In the genomic region with DNA sequence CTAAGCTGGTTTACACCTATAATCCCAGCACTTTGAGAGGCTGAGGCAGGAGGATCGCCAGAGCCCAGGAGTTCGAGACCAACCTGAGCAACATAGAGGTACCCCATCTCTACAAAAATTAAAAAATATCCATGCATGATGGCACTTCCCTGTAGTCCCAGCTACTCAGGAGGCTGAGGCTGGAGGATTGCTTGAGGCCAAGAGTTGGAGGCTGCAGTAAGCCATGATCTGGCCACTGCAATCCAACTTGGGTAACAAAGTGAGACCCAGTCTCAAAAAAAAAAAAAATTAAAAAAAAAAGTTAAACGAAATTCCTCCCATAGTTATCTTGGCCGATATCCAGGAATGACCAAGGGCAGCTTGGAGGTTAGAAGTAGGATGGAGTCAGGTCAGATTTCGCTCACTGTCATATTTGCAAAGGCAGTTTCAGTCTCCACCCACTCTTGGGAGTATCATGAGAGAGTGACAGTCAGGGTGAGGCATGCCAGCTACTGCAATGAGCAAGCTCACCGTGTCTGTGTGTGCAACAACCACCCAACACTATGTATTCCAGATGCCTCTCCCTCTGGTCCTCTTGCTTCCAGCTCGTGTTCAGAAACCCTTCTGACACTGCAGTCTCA, we compare ENCODE assay signal across 21 cellular contexts. TPM values are rescaled to one million over a fixed set of nuclear protein-coding genes. Genes with fewer than 3 reads are reported as not detected.
A peak's percentile ranks its signal among the peaks of the same experiment; 100 is the strongest.
DNase-seq lines count a peak whose midpoint lies in the region; ATAC-seq, FAIRE-seq and TF ChIP-seq lines count a peak whose summit lies in the region.
"Had no signal": no experiment of that assay in that cellular context is flagged by ENCODE, and none has a peak within 500 bp of the region (broad histone marks: within the 10 kb centered on the region; RNA-seq: fewer than 3 reads in every experiment).

No MANE protein-coding gene starts in this region.

- peak overlapping the region in 1 of 2 experiments; percentile 61; a peak in 1 of 4 replicates for H3K9ac ChIP-seq in K562 (ENCODE audit: insufficient read depth in 1 of 2, low read depth in 2 of 2, low read length in 2 of 2)

- no peak overlapping the region for H3K4me3 Mint-ChIP-seq in MCF 10A (ENCODE audit: unreplicated experiment)
- H3K4me3 Mint-ChIP-seq: activated B cell treated with CpG ODN at 0.5 μM for 24 hours; activated CD8-positive, alpha-beta memory T cell treated with anti-CD3 and anti-CD28 coated beads, Interleukin-2, amount 10 ng/mL, durations not matched to agents 7 days and 5 days; GM23338; stimulated activated naive CD8-positive, alpha-beta T cell treated with anti-CD3 and anti-CD28 coated beads, Interleukin-15, Interleukin-2, amounts not matched to agents 100 ng/mL and 50 ng/mL, for 24 hours had no signal

- no peak for TF ChIP-seq EP300 in K562 (IDR thresholded peaks at IDR 0.05; ENCODE audit: low read length)

- peaks cover 4% of the 10 kb centered on the region for H3K36me3 Mint-ChIP-seq in MCF 10A (ENCODE audit: insufficient read depth, unreplicated experiment)
- H3K36me3 Mint-ChIP-seq: activated CD8-positive, alpha-beta memory T cell treated with anti-CD3 and anti-CD28 coated beads, Interleukin-2, amount 10 ng/mL, durations not matched to agents 7 days and 5 days had no signal

- ATAC-seq in HG03039 (IDR thresholded peaks at IDR 0.05; ENCODE audit: unreplicated experiment), result peak; percentile 56
- no peak; the same call in 2 of the 3 replicates for ATAC-seq in K562
- no peak for ATAC-seq in HG03439 (IDR thresholded peaks at IDR 0.05; ENCODE audit: unreplicated experiment)
- ATAC-seq: activated CD8-positive, alpha-beta memory T cell treated with anti-CD3 and anti-CD28 coated beads, Interleukin-2, amount 10 ng/mL, durations not matched to agents 7 days and 5 days; GM23338; right cardiac atrium had no signal

- TF ChIP-seq CTCF in MCF 10A (IDR thresholded peaks at IDR 0.05; ENCODE audit: unreplicated experiment) (no peak), breast epithelium (IDR thresholded peaks at IDR 0.05) (no peak), K562 (IDR thresholded peaks at IDR 0.05 in 2 of 3, conservative IDR thresholded peaks at IDR 0.05 in 1 of 3; ENCODE audit: insufficient read depth in 2 of 3, low read depth in 1 of 3, low read length in 3 of 3) (no peak), GM13976 (IDR thresholded peaks at IDR 0.05; ENCODE audit: borderline replicate concordance, control extremely low read depth, extremely low read depth, insufficient read depth, missing control alignments) (no peak)

- in situ Hi-C loops in K562 (cut with MboI), result no loop called here
- in situ Hi-C loops in GM13976 (cut with MboI; ENCODE audit: low sequenced_read_pairs, unreplicated experiment), result no loop called here

- TF ChIP-seq RAD21 in K562 (CRISPR knock-in tag; conservative IDR thresholded peaks at IDR 0.05 in 1 of 2, IDR thresholded peaks at IDR 0.05 in 1 of 2), result no peak

- peaks cover 3% of the 10 kb centered on the region; the same call in 2 of the 3 replicates for H3K79me2 ChIP-seq in K562 (ENCODE audit: control insufficient read depth, insufficient read depth, low read length)
- H3K79me2 ChIP-seq: hepatocyte had no signal

- CTCF ChIA-PET in MCF 10A (lab: Yijun Ruan, JAX), result interaction anchor here (0.6 to 0.8 kb wide), 3 partner anchors 38 to 77 kb away, joined by 3 to 5 read pairs (median 3); no protein-coding TSS in a partner anchor
- CTCF ChIA-PET in K562 (lab: Yijun Ruan, JAX; ENCODE audit: low intra/inter-chr PET ratio), result interaction anchor here (0.7 kb wide), 1 partner anchor 16 kb away, joined by 4 read pairs; no protein-coding TSS in a partner anchor

- no peak overlapping the region for H3K4me2 ChIP-seq in K562 (ENCODE audit: insufficient read depth, low read length)
- H3K4me2 ChIP-seq: GM23338, hepatocyte had no signal

- H3K27me3 ChIP-seq in breast epithelium (no peaks in the 10 kb centered on the region), K562 (ENCODE audit: control insufficient read depth in 2 of 2, insufficient read depth in 2 of 2, low read length in 2 of 2) (peaks cover 13 to 14% of the 10 kb centered on the region in 2 experiments; a peak in 3 of 5 replicates)
- H3K27me3 ChIP-seq: hepatocyte, SJCRH30, upper lobe of left lung had no signal

- H3K4me1 ChIP-seq in breast epithelium, result no peaks in the 10 kb centered on the region
- H3K4me1 ChIP-seq in K562 (replicated peaks in 1 of 2; ENCODE audit: control insufficient read depth in 2 of 2, insufficient read depth in 2 of 2, low read length in 2 of 2), result peaks cover 3 to 4% of the 10 kb centered on the region in 2 experiments; a peak in 3 of 5 replicates
- H3K4me1 ChIP-seq: SJCRH30 had no signal

- no peak overlapping the region for H3K27ac Mint-ChIP-seq in MCF 10A (ENCODE audit: low read depth, unreplicated experiment)
- H3K27ac Mint-ChIP-seq: activated B cell treated with CpG ODN at 0.5 μM for 24 hours; activated CD8-positive, alpha-beta memory T cell treated with anti-CD3 and anti-CD28 coated beads, Interleukin-2, amount 10 ng/mL, durations not matched to agents 7 days and 5 days; GM23338; stimulated activated naive CD8-positive, alpha-beta T cell treated with anti-CD3 and anti-CD28 coated beads, Interleukin-15, Interleukin-2, amounts not matched to agents 100 ng/mL and 50 ng/mL, for 24 hours had no signal

- H3K9me1 ChIP-seq in K562 (ENCODE audit: control insufficient read depth, insufficient read depth, low read length), result no peaks in the 10 kb centered on the region

- 10% methylated on average over 7 of the region's 7 CpGs for WGBS in K562 (ENCODE audit: insufficient coverage, low coverage, missing lambda C conversion rate)

- DNase-seq in MCF 10A (ENCODE audit: unreplicated experiment), result peak; percentile 23
- no peak for DNase-seq in breast epithelium (ENCODE audit: low spot score in 2 of 2)
- DNase-seq in K562 (ENCODE audit: extremely low read depth in 1 of 4, low spot score in 3 of 4), result no peak
- no peak for DNase-seq in GM13976 (ENCODE audit: low spot score)
- no peak for DNase-seq in NCI-H2227 treated with DMSO at 0.1 percent for 48 hours (lab: John Stamatoyannopoulos, UW)
- DNase-seq: activated B cell treated with CpG ODN at 0.5 μM for 24 hours; activated CD8-positive, alpha-beta memory T cell treated with anti-CD3 and anti-CD28 coated beads, Interleukin-2, amount 10 ng/mL, durations not matched to agents 7 days and 5 days; activated effector memory CD4-positive, alpha-beta T cell treated with anti-CD3 and anti-CD28 coated beads, Interleukin-2, amount 50 U/mL, for 16 hours; effector CD8-positive, alpha-beta T cell; NCI-H187 treated with DMSO at 0.1 percent for 48 hours; NCI-H524; right cardiac atrium; SJCRH30; upper lobe of left lung had no signal

- H3K36me3 ChIP-seq in breast epithelium, result no peaks in the 10 kb centered on the region
- no peaks in the 10 kb centered on the region for H3K36me3 ChIP-seq in K562 (ENCODE audit: control insufficient read depth, insufficient read depth, low read length)
- H3K36me3 ChIP-seq: SJCRH30, upper lobe of left lung had no signal

- H4K20me1 ChIP-seq in K562 (replicated peaks; ENCODE audit: control insufficient read depth, insufficient read depth, low read length), result no peaks in the 10 kb centered on the region

- H3K4me3 ChIP-seq in breast epithelium (no peak overlapping the region), K562 (no peak overlapping the region)
- H3K4me3 ChIP-seq: GM23338, hepatocyte, SJCRH30, upper lobe of left lung had no signal

- no TSS peak for BruUV-seq in MCF 10A (replicated peaks; lab: Mats Ljungman, UMichigan)
- BruUV-seq in K562 (replicated peaks; lab: Mats Ljungman, UMichigan), result no TSS peak

- H3K9me3 Mint-ChIP-seq in MCF 10A (ENCODE audit: unreplicated experiment), result no peaks in the 10 kb centered on the region
- H3K9me3 Mint-ChIP-seq: activated B cell treated with CpG ODN at 0.5 μM for 24 hours; GM23338; stimulated activated naive CD8-positive, alpha-beta T cell treated with anti-CD3 and anti-CD28 coated beads, Interleukin-15, Interleukin-2, amounts not matched to agents 100 ng/mL and 50 ng/mL, for 24 hours had no signal

- H3K27ac ChIP-seq in breast epithelium, result no peak overlapping the region
- no peak overlapping the region; the same call in 2 of the 3 replicates for H3K27ac ChIP-seq in K562 (ENCODE audit: extremely low read depth, low read depth, low read length)
- H3K27ac ChIP-seq: hepatocyte, SJCRH30, upper lobe of left lung had no signal

- no peak for FAIRE-seq in K562 (lab: Jason Lieb, UNC)
- FAIRE-seq: islet of Langerhans had no signal

- intact Hi-C loops in MCF 10A (cut with micrococcal nuclease) (loop anchor here (5.0 kb wide), 1 partner anchor 54 kb away; no protein-coding TSS in a partner anchor), breast epithelium (cut with DNase I; ENCODE audit: low total_unique reads) (no loop called here), K562 (cut with micrococcal nuclease) (no loop called here)

- POLR2A ChIA-PET in MCF 10A (lab: Yijun Ruan, JAX) (interaction anchor here (0.7 kb wide), 1 partner anchor 9 kb away, joined by 4 read pairs; no protein-coding TSS in a partner anchor), K562 (lab: Yijun Ruan, JAX) (interaction anchor here (0.7 kb wide), 1 partner anchor 13 kb away, joined by 5 read pairs; no protein-coding TSS in a partner anchor)

- H3K27me3 Mint-ChIP-seq in MCF 10A (ENCODE audit: insufficient read depth, unreplicated experiment), result no peaks in the 10 kb centered on the region
- H3K27me3 Mint-ChIP-seq: stimulated activated naive CD8-positive, alpha-beta T cell treated with anti-CD3 and anti-CD28 coated beads, Interleukin-15, Interleukin-2, amounts not matched to agents 100 ng/mL and 50 ng/mL, for 24 hours had no signal

- peaks cover 5% of the 10 kb centered on the region for H3K4me1 Mint-ChIP-seq in MCF 10A (ENCODE audit: insufficient read depth, unreplicated experiment)
- H3K4me1 Mint-ChIP-seq: GM23338 had no signal

- no peaks in the 10 kb centered on the region for H3K9me3 ChIP-seq in breast epithelium
- H3K9me3 ChIP-seq in K562 (replicated peaks; ENCODE audit: control insufficient read depth, insufficient read depth, low read depth, low read length), result no peaks in the 10 kb centered on the region
- H3K9me3 ChIP-seq: SJCRH30, upper lobe of left lung had no signal

- 0 out of 2 replicates have a peak overlapping the region, but pooled peaks have one; percentile 24 for H2AFZ ChIP-seq in K562 (ENCODE audit: low read depth, low read length)
- H2AFZ ChIP-seq: GM23338, hepatocyte had no signal

- TF ChIP-seq POLR2A in breast epithelium (IDR thresholded peaks at IDR 0.05), result no peak
- no peak for TF ChIP-seq POLR2A in K562 (conservative IDR thresholded peaks at IDR 0.05)

RNA-seq across cellular contexts. Expression of gene ZDHHC4, which starts 6.0 kb away (rescaled TPM):
- total RNA-seq in MCF 10A (2022) (41.8 and 45.6 TPM in 2 replicates), breast epithelium (10 to 100 TPM; 43.2 to 60.6 (median 43.3) TPM), K562 (2014; rRNA removed) (33.4 and 44.9 TPM in 2 replicates), K562 (2014; rRNA removed; fragmentation: Illumina TruSeq; extraction: Trizol) (58.3 and 59.1 TPM in 2 replicates), K562 (2015; rRNA removed; fragmentation: Illumina TruSeq; extraction: Trizol) (53.5 and 53.8 TPM in 2 replicates), K562 (2021) (54.1 and 58.7 TPM in 2 replicates)
- 108 and 190 TPM in 2 replicates for total RNA-seq in K562 (2011; cell fraction: chromatin; rRNA removed; ENCODE audit: low replicate concordance)
- 140 and 154 TPM in 2 replicates for total RNA-seq in K562 (2011; cell fraction: nucleolus; rRNA removed)
- total RNA-seq in K562 (2011; cell fraction: nucleoplasm; rRNA removed), result 158 and 180 TPM in 2 replicates
- polyA plus RNA-seq in K562 (2011; rRNA removed) (106 and 124 TPM in 2 replicates), K562 (2014; fragmentation: Illumina TruSeq; extraction: Trizol) (64.3 and 71.1 TPM in 2 replicates), K562 (2014; fragmentation: Nextera tagmentation; extraction: Ambion mirVana) (10 to 100 TPM; 58.9 to 77.0 TPM), K562 (2014; rRNA removed) (52.5 and 60.4 TPM in 2 replicates)
- 175 and 252 TPM in 2 replicates for polyA plus RNA-seq in K562 (2011; cell fraction: cytosol; rRNA removed)
- 125 and 165 TPM in 2 replicates for polyA plus RNA-seq in K562 (2011; cell fraction: nucleus; rRNA removed)
- polyA plus RNA-seq in K562 (2012), result 55.6 and 112 TPM in 2 replicates
- 185 and 193 TPM in 2 replicates for polyA minus RNA-seq in K562 (2011; rRNA and poly(A)+ RNA removed)
- polyA minus RNA-seq in K562 (2011; cell fraction: cytosol; rRNA and poly(A)+ RNA removed), result 41.9 and 55.5 TPM in 2 replicates
- polyA minus RNA-seq in K562 (2011; cell fraction: nucleus; rRNA and poly(A)+ RNA removed), result 36.5 and 65.0 TPM in 2 replicates

RNA-seq across cellular contexts. Expression of gene INTS15, which starts 18.6 kb away (rescaled TPM):
- total RNA-seq in MCF 10A (2022) (25.4 and 26.5 TPM in 2 replicates), breast epithelium (10 to 100 TPM; 22.9 to 36.4 (median 28.2) TPM), K562 (2014; rRNA removed) (12.6 and 21.2 TPM in 2 replicates), K562 (2014; rRNA removed; fragmentation: Illumina TruSeq; extraction: Trizol) (8.3 and 8.4 TPM in 2 replicates), K562 (2015; rRNA removed; fragmentation: Illumina TruSeq; extraction: Trizol) (10.3 and 10.9 TPM in 2 replicates), K562 (2021) (23.5 and 24.6 TPM in 2 replicates)
- total RNA-seq in K562 (2011; cell fraction: chromatin; rRNA removed; ENCODE audit: low replicate concordance), result 27.7 and 71.3 TPM in 2 replicates
- 41.2 and 44.5 TPM in 2 replicates for total RNA-seq in K562 (2011; cell fraction: nucleolus; rRNA removed)
- total RNA-seq in K562 (2011; cell fraction: nucleoplasm; rRNA removed), result 27.3 and 28.3 TPM in 2 replicates
- polyA plus RNA-seq in K562 (2011; rRNA removed) (11.6 and 17.2 TPM in 2 replicates), K562 (2014; fragmentation: Illumina TruSeq; extraction: Trizol) (26.4 and 28.9 TPM in 2 replicates), K562 (2014; fragmentation: Nextera tagmentation; extraction: Ambion mirVana) (under 1 TPM; 0.52 to 0.57 TPM), K562 (2014; rRNA removed) (16.8 and 17.9 TPM in 2 replicates)
- 17.0 and 23.4 TPM in 2 replicates for polyA plus RNA-seq in K562 (2011; cell fraction: cytosol; rRNA removed)
- polyA plus RNA-seq in K562 (2011; cell fraction: nucleus; rRNA removed), result 20.9 and 27.8 TPM in 2 replicates
- 21.6 and 35.8 TPM in 2 replicates for polyA plus RNA-seq in K562 (2012)
- 7.0 and 7.2 TPM in 2 replicates for polyA minus RNA-seq in K562 (2011; rRNA and poly(A)+ RNA removed)
- 8.8 and 11.4 TPM in 2 replicates for polyA minus RNA-seq in K562 (2011; cell fraction: cytosol; rRNA and poly(A)+ RNA removed)
- polyA minus RNA-seq in K562 (2011; cell fraction: nucleus; rRNA and poly(A)+ RNA removed), result 8.8 and 8.9 TPM in 2 replicates

RNA-seq across cellular contexts. Expression of gene GRID2IP, which starts 20.0 kb away (rescaled TPM):
- total RNA-seq in MCF 10A (2022) (not detected in 2 replicates), breast epithelium (under 1 TPM in 2 of 3 donors, not detected in 1; 0.33 to 0.88 TPM), K562 (2014; rRNA removed) (not detected in 2 replicates), K562 (2014; rRNA removed; fragmentation: Illumina TruSeq; extraction: Trizol) (not detected in 2 replicates), K562 (2015; rRNA removed; fragmentation: Illumina TruSeq; extraction: Trizol) (not detected in 2 replicates), K562 (2021) (not detected in 2 replicates)
- 0.09 TPM in 1 of 2 replicates, not detected in the other for total RNA-seq in K562 (2011; cell fraction: chromatin; rRNA removed; ENCODE audit: low replicate concordance)
- not detected in 2 replicates for total RNA-seq in K562 (2011; cell fraction: nucleolus; rRNA removed)
- not detected in 2 replicates for total RNA-seq in K562 (2011; cell fraction: nucleoplasm; rRNA removed)
- polyA plus RNA-seq in K562 (2011; rRNA removed) (not detected in 2 replicates), K562 (2014; fragmentation: Illumina TruSeq; extraction: Trizol) (not detected in 2 replicates), K562 (2014; fragmentation: Nextera tagmentation; extraction: Ambion mirVana) (not detected), K562 (2014; rRNA removed) (not detected in 2 replicates)
- not detected in 2 replicates for polyA plus RNA-seq in K562 (2011; cell fraction: cytosol; rRNA removed)
- polyA plus RNA-seq in K562 (2011; cell fraction: nucleus; rRNA removed), result not detected in 2 replicates
- polyA plus RNA-seq in K562 (2012), result not detected in 2 replicates
- not detected in 2 replicates for polyA minus RNA-seq in K562 (2011; rRNA and poly(A)+ RNA removed)
- not detected in 2 replicates for polyA minus RNA-seq in K562 (2011; cell fraction: cytosol; rRNA and poly(A)+ RNA removed)
- not detected in 2 replicates for polyA minus RNA-seq in K562 (2011; cell fraction: nucleus; rRNA and poly(A)+ RNA removed)
- total RNA-seq: omental fat pad had no signal

RNA-seq across cellular contexts. Expression of gene ZNF853, which starts 44.1 kb away (rescaled TPM):
- not detected in 2 replicates for total RNA-seq in MCF 10A (2022)
- total RNA-seq in breast epithelium, result 10 to 100 TPM in 2 of 3 donors, 1 to 10 TPM in 1; 5.8 to 11.7 (median 11.5) TPM
- total RNA-seq in K562 (2011; cell fraction: chromatin; rRNA removed; ENCODE audit: low replicate concordance), result not detected in 2 replicates
- total RNA-seq in K562 (2011; cell fraction: nucleolus; rRNA removed), result 0.17 TPM in 1 of 2 replicates, not detected in the other
- not detected in 2 replicates for total RNA-seq in K562 (2011; cell fraction: nucleoplasm; rRNA removed)
- 0.04 TPM in 1 of 2 replicates, not detected in the other for total RNA-seq in K562 (2014; rRNA removed)
- total RNA-seq in K562 (2014; rRNA removed; fragmentation: Illumina TruSeq; extraction: Trizol), result not detected in 2 replicates
- total RNA-seq in K562 (2015; rRNA removed; fragmentation: Illumina TruSeq; extraction: Trizol), result not detected in 2 replicates
- not detected in 2 replicates for total RNA-seq in K562 (2021)
- 0.05 TPM in 1 of 2 replicates, not detected in the other for polyA plus RNA-seq in K562 (2011; rRNA removed)
- 0.01 and 0.03 TPM in 2 replicates for polyA plus RNA-seq in K562 (2011; cell fraction: cytosol; rRNA removed)
- 0.04 TPM in 1 of 2 replicates, not detected in the other for polyA plus RNA-seq in K562 (2011; cell fraction: nucleus; rRNA removed)
- 0.06 TPM in 1 of 2 replicates, not detected in the other for polyA plus RNA-seq in K562 (2012)
- polyA plus RNA-seq in K562 (2014; fragmentation: Illumina TruSeq; extraction: Trizol), result 0.03 TPM in 1 of 2 replicates, not detected in the other
- polyA plus RNA-seq in K562 (2014; fragmentation: Nextera tagmentation; extraction: Ambion mirVana), result not detected
- not detected in 2 replicates for polyA plus RNA-seq in K562 (2014; rRNA removed)
- polyA minus RNA-seq in K562 (2011; rRNA and poly(A)+ RNA removed), result 0.32 TPM in 1 of 2 replicates, not detected in the other
- polyA minus RNA-seq in K562 (2011; cell fraction: cytosol; rRNA and poly(A)+ RNA removed), result not detected in 2 replicates
- polyA minus RNA-seq in K562 (2011; cell fraction: nucleus; rRNA and poly(A)+ RNA removed), result not detected in 2 replicates
